ENCODE assay signal across 3 cellular contexts in genomic region chr11:83661491-83662350, GRCh38.
TF ChIP-seq lines count a peak whose summit lies in the region.

No MANE protein-coding gene starts in this region.

TF ChIP-seq in H1, 55 proteins besides CTCF, POLR2A, EP300 and RAD21:
- TF ChIP-seq RFX5 (IDR thresholded peaks at IDR 0.05; ENCODE audit: borderline replicate concordance, low read depth, low read length), result no peak

TF ChIP-seq in neural cell, 6 proteins besides CTCF, POLR2A, EP300 and RAD21 (continued from another document):
- TF ChIP-seq EZH2 (IDR thresholded peaks at IDR 0.05; ENCODE audit: borderline replicate concordance, insufficient read depth, low read length, poor library complexity, severe bottlenecking), result no peak
- no peak for TF ChIP-seq SMC3 (conservative IDR thresholded peaks at IDR 0.05; ENCODE audit: poor library complexity)
- no peak for TF ChIP-seq MXI1 (conservative IDR thresholded peaks at IDR 0.05; ENCODE audit: poor library complexity, severe bottlenecking)
- TF ChIP-seq REST (IDR thresholded peaks at IDR 0.05; ENCODE audit: borderline replicate concordance), result no peak
- no peak for TF ChIP-seq TAF1 (IDR thresholded peaks at IDR 0.05; ENCODE audit: low read depth)

TF ChIP-seq in SK-N-SH, 30 proteins besides CTCF, POLR2A, EP300 and RAD21:
- TF ChIP-seq, protein P1, sequence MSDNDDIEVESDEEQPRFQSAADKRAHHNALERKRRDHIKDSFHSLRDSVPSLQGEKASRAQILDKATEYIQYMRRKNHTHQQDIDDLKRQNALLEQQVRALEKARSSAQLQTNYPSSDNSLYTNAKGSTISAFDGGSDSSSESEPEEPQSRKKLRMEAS (IDR thresholded peaks at IDR 0.05; ENCODE audit: low read depth), result no peak
- TF ChIP-seq, protein P2, sequence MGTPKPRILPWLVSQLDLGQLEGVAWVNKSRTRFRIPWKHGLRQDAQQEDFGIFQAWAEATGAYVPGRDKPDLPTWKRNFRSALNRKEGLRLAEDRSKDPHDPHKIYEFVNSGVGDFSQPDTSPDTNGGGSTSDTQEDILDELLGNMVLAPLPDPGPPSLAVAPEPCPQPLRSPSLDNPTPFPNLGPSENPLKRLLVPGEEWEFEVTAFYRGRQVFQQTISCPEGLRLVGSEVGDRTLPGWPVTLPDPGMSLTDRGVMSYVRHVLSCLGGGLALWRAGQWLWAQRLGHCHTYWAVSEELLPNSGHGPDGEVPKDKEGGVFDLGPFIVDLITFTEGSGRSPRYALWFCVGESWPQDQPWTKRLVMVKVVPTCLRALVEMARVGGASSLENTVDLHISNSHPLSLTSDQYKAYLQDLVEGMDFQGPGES (IDR thresholded peaks at IDR 0.05; ENCODE audit: low read depth, low read length), result no peak
- no peak for TF ChIP-seq FOSL2 (IDR thresholded peaks at IDR 0.05; ENCODE audit: borderline replicate concordance, low read depth)
- TF ChIP-seq TAF1 (IDR thresholded peaks at IDR 0.05; ENCODE audit: borderline replicate concordance, low read depth, low read length), result no peak
- TF ChIP-seq FOXM1 (IDR thresholded peaks at IDR 0.05; ENCODE audit: low read depth), result no peak
- no peak for TF ChIP-seq SMC3 (IDR thresholded peaks at IDR 0.05; ENCODE audit: low read depth, low read length)
- no peak for TF ChIP-seq NRF1 (IDR thresholded peaks at IDR 0.05; ENCODE audit: low read depth, low read length)
- TF ChIP-seq RFX5 (IDR thresholded peaks at IDR 0.05; ENCODE audit: low read length), result no peak
